ENCODE assay signal across 10 cellular contexts in the genomic region with DNA sequence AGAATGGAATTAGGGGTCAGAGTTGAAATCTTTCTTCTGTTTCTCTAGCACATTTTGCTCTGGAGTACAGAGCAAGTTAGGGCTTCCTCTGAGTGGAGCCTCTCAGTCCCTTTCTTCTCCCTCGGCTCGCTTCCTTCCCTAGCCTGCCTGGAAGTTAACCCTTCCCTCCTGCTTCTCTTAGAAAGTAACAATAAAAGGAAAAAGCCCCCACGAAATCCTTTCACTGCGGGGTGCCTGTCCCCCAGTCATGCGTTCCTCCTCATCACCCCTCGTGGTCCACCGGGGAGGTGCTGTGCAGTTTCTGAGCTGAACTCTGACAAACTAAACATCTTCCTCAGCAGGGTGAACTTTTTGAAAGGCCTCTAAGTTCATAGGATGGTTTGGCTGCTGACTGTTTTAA. TPM values are rescaled to one million over a fixed set of nuclear protein-coding genes. Genes with fewer than 3 reads are reported as not detected.
DNase-seq lines count a peak whose midpoint lies in the region; ATAC-seq and TF ChIP-seq lines count a peak whose summit lies in the region.
"Had no signal": no experiment of that assay in that cellular context is flagged by ENCODE, and none has a peak within 500 bp of the region (broad histone marks: within the 10 kb centered on the region; RNA-seq: fewer than 3 reads in every experiment).

No MANE protein-coding gene starts in this region.

- peaks cover 15 to 18% of the 10 kb centered on the region in 2 donors for H3K4me1 Mint-ChIP-seq in effector memory CD8-positive, alpha-beta T cell (ENCODE audit: low read depth in 2 of 2)

- DNase-seq in left ventricle myocardium inferior (no peak), left ventricle myocardium superior (no peak), astrocyte of the hippocampus (ENCODE audit: low read depth, low spot score) (peak; percentile 45), aorta (no peak)
- no peak for DNase-seq in effector memory CD8-positive, alpha-beta T cell
- DNase-seq: MM.1S; stimulated activated CD4-positive, alpha-beta T cell treated with anti-CD3 and anti-CD28 coated beads, Interleukin-2, amount 100 ng/mL, for 24 hours had no signal

- H3K27me3 ChIP-seq in left ventricle myocardium inferior (ENCODE audit: low read depth) (peaks cover 3% of the 10 kb centered on the region), mucosa of stomach (ENCODE audit: control insufficient read depth, insufficient read depth, low read length) (peaks cover 26% of the 10 kb centered on the region), aorta (ENCODE audit: control insufficient read depth in 1 of 2, insufficient read depth in 2 of 2, low read length in 1 of 2) (no peaks in the 10 kb centered on the region)

- H3K9me3 ChIP-seq in left ventricle myocardium inferior (replicated peaks) (no peaks in the 10 kb centered on the region), mucosa of stomach (ENCODE audit: control insufficient read depth, low read length) (no peaks in the 10 kb centered on the region), aorta (ENCODE audit: control insufficient read depth, low read length) (no peaks in the 10 kb centered on the region)

- peak overlapping the region in 1 of 2 donors; percentile 54 for H3K4me3 Mint-ChIP-seq in effector memory CD8-positive, alpha-beta T cell

- intact Hi-C loops in left ventricle myocardium inferior (cut with micrococcal nuclease) (no loop called here), left ventricle myocardium superior (cut with micrococcal nuclease) (no loop called here), aorta (cut with DNase I) (loop anchor here (2.0 to 5.0 kb wide), 3 partner anchors 62 to 103 kb away; no protein-coding TSS in a partner anchor)

- no peaks in the 10 kb centered on the region for H3K36me3 Mint-ChIP-seq in effector memory CD8-positive, alpha-beta T cell (ENCODE audit: insufficient read depth)

- peak overlapping the region; percentile 86 for H3K9ac ChIP-seq in mucosa of stomach (ENCODE audit: low read length)

- H3K27ac ChIP-seq in left ventricle myocardium inferior (replicated peaks): peak overlapping the region; percentile 75
- H3K27ac ChIP-seq in aorta (ENCODE audit: low read depth in 1 of 2, low read length in 2 of 2): peak overlapping the region; percentile 83 to 85

- H3K4me3 ChIP-seq in left ventricle myocardium inferior (peak overlapping the region; percentile 78), mucosa of stomach (ENCODE audit: low read length) (peak overlapping the region; percentile 37), aorta (ENCODE audit: low read length in 2 of 2) (peak overlapping the region; percentile 96 to 99)

- 2 to 3% methylated on average over 7 of the region's 7 CpGs for WGBS in aorta, 2 donors

- TF ChIP-seq CTCF in left ventricle myocardium inferior (IDR thresholded peaks at IDR 0.05; ENCODE audit: borderline replicate concordance): no peak

- peaks cover 3% of the 10 kb centered on the region for H3K36me3 ChIP-seq in left ventricle myocardium inferior
- no peaks in the 10 kb centered on the region for H3K36me3 ChIP-seq in mucosa of stomach (ENCODE audit: control insufficient read depth, insufficient read depth, low read length)
- no peaks in the 10 kb centered on the region for H3K36me3 ChIP-seq in aorta (ENCODE audit: control insufficient read depth in 1 of 2, insufficient read depth in 2 of 2, low read length in 1 of 2)

- peaks cover 61 to 81% of the 10 kb centered on the region in 2 donors for H3K27me3 Mint-ChIP-seq in effector memory CD8-positive, alpha-beta T cell

- no peak overlapping the region for H3K27ac Mint-ChIP-seq in effector memory CD8-positive, alpha-beta T cell

- H3K4me1 ChIP-seq in left ventricle myocardium inferior (peaks cover 38% of the 10 kb centered on the region), mucosa of stomach (ENCODE audit: control insufficient read depth, insufficient read depth, low read length) (peaks cover 41% of the 10 kb centered on the region), aorta (ENCODE audit: control insufficient read depth in 1 of 2, insufficient read depth in 2 of 2, low read length in 2 of 2) (no peaks in the 10 kb centered on the region)

- no peak for ATAC-seq in left ventricle myocardium superior
- ATAC-seq in aorta (ENCODE audit: low FRiP score): no peak
- ATAC-seq in GM21825 (IDR thresholded peaks at IDR 0.05; ENCODE audit: unreplicated experiment): no peak
- no peak for ATAC-seq in effector memory CD8-positive, alpha-beta T cell (replicated peaks)
- no peak for ATAC-seq in GM18870 (IDR thresholded peaks at IDR 0.05; ENCODE audit: unreplicated experiment)

- no peaks in the 10 kb centered on the region for H3K9me3 Mint-ChIP-seq in effector memory CD8-positive, alpha-beta T cell

RNA-seq across cellular contexts. Expression of gene IGFBP2, which starts 2.0 kb away (rescaled TPM):
- total RNA-seq in left ventricle myocardium inferior (136 TPM), left ventricle myocardium superior (50.7 TPM), aorta (100 to 1,000 TPM; 657 to 663 TPM)
- 1,000 to 10,000 TPM in 1 of 2 donors, 100 to 1,000 TPM in 1; 869 to 1,436 TPM for polyA plus RNA-seq in aorta

Comparison
In these comparisons a context has a peak if more than half of its experiments do, and no peak if none do; other contexts are left out.
1. H3K4me3 ChIP-seq: peak in every context shown above with its lines; median percentile 98 in aorta; 78 in left ventricle myocardium inferior; 37 in mucosa of stomach.
2. intact Hi-C loops: an anchor here in aorta (2.0 to 5.0 kb wide); none called in left ventricle myocardium inferior and left ventricle myocardium superior.